10 cellular contexts compared by ENCODE assay signal in genomic region chr11:126265801-126266200, GRCh38. TPM values are rescaled to one million over a fixed set of nuclear protein-coding genes. Genes with fewer than 3 reads are reported as not detected.
DNase-seq lines count a peak whose midpoint lies in the region; ATAC-seq, FAIRE-seq and TF ChIP-seq lines count a peak whose summit lies in the region.
"Had no signal": no experiment of that assay in that cellular context is flagged by ENCODE, and none has a peak within 500 bp of the region (broad histone marks: within the 10 kb centered on the region; RNA-seq: fewer than 3 reads in every experiment).

No MANE protein-coding gene starts in this region.

- no peaks in the 10 kb centered on the region for H3K9me3 ChIP-seq in left lung
- H3K9me3 ChIP-seq: thoracic aorta had no signal

- H3K9me3 Mint-ChIP-seq in activated CD8-positive, alpha-beta T cell treated with anti-CD3 and anti-CD28 coated beads for 36 hours = no peaks in the 10 kb centered on the region
- H3K9me3 Mint-ChIP-seq in naive thymus-derived CD8-positive, alpha-beta T cell = no peaks in the 10 kb centered on the region
- H3K9me3 Mint-ChIP-seq: activated CD4-positive, alpha-beta memory T cell treated with anti-CD3 and anti-CD28 coated beads for 36 hours had no signal

- peaks cover 34% of the 10 kb centered on the region for H3K4me1 Mint-ChIP-seq in activated CD8-positive, alpha-beta T cell treated with anti-CD3 and anti-CD28 coated beads for 36 hours (ENCODE audit: low read depth)
- peaks cover 23 to 47% (median 37%) of the 10 kb centered on the region in 4 donors for H3K4me1 Mint-ChIP-seq in naive thymus-derived CD8-positive, alpha-beta T cell

- H3K36me3 ChIP-seq in left lung = peaks cover 0 to 65% of the 10 kb centered on the region in 2 donors

- FAIRE-seq in GM12892 (lab: Jason Lieb, UNC) = peak; percentile 82

- peak overlapping the region; percentile 5 for H3K4me3 Mint-ChIP-seq in activated CD8-positive, alpha-beta T cell treated with anti-CD3 and anti-CD28 coated beads for 36 hours
- peak overlapping the region in 4 of 10 donors; percentile 22 to 60 (median 46) for H3K4me3 Mint-ChIP-seq in naive thymus-derived CD8-positive, alpha-beta T cell
- H3K4me3 Mint-ChIP-seq: activated CD4-positive, alpha-beta memory T cell treated with anti-CD3 and anti-CD28 coated beads for 36 hours had no signal

- H3K27ac ChIP-seq in left lung = no peak overlapping the region
- H3K27ac ChIP-seq: thoracic aorta had no signal

- H3K27ac Mint-ChIP-seq in activated CD8-positive, alpha-beta T cell treated with anti-CD3 and anti-CD28 coated beads for 36 hours = peak overlapping the region; percentile 8
- peak overlapping the region in 9 of 10 donors; percentile 12 to 98 (median 60) for H3K27ac Mint-ChIP-seq in naive thymus-derived CD8-positive, alpha-beta T cell
- H3K27ac Mint-ChIP-seq: activated CD4-positive, alpha-beta memory T cell treated with anti-CD3 and anti-CD28 coated beads for 36 hours had no signal

- H3K4me3 ChIP-seq in left lung = no peak overlapping the region
- H3K4me3 ChIP-seq: thoracic aorta had no signal

- no peak for TF ChIP-seq CTCF in activated CD8-positive, alpha-beta T cell treated with anti-CD3 and anti-CD28 coated beads for 36 hours (IDR thresholded peaks at IDR 0.05)
- TF ChIP-seq CTCF in left lung (IDR thresholded peaks at IDR 0.05) = no peak

- peaks cover 58% of the 10 kb centered on the region for H3K36me3 Mint-ChIP-seq in activated CD8-positive, alpha-beta T cell treated with anti-CD3 and anti-CD28 coated beads for 36 hours (ENCODE audit: low read depth)
- H3K36me3 Mint-ChIP-seq in naive thymus-derived CD8-positive, alpha-beta T cell = peaks cover 0 to 61% (median 18%) of the 10 kb centered on the region in 3 donors

- H3K27me3 Mint-ChIP-seq in activated CD8-positive, alpha-beta T cell treated with anti-CD3 and anti-CD28 coated beads for 36 hours = no peaks in the 10 kb centered on the region
- H3K27me3 Mint-ChIP-seq in naive thymus-derived CD8-positive, alpha-beta T cell = peaks cover 0 to 1% (median 0%) of the 10 kb centered on the region in 5 donors
- H3K27me3 Mint-ChIP-seq: activated CD4-positive, alpha-beta memory T cell treated with anti-CD3 and anti-CD28 coated beads for 36 hours had no signal

- no peak for DNase-seq in GM12892 (ENCODE audit: insufficient read length)
- DNase-seq in activated CD8-positive, alpha-beta T cell treated with anti-CD3 and anti-CD28 coated beads for 36 hours = no peak
- no peak for DNase-seq in naive thymus-derived CD8-positive, alpha-beta T cell
- DNase-seq in left lung = no peak
- DNase-seq in Right ventricle myocardium inferior (ENCODE audit: missing footprints) = no peak
- no peak for DNase-seq in NCI-H748 treated with DMSO at 0.1 percent for 48 hours (lab: John Stamatoyannopoulos, UW)
- DNase-seq: activated CD4-positive, alpha-beta memory T cell treated with anti-CD3 and anti-CD28 coated beads for 36 hours; NCI-H345; stimulated activated CD4-positive, alpha-beta T cell treated with anti-CD3 and anti-CD28 coated beads, Interleukin-15, amount 100 ng/mL, for 24 hours had no signal

- POLR2A ChIA-PET in activated CD8-positive, alpha-beta T cell treated with anti-CD3 and anti-CD28 coated beads for 36 hours (lab: Charles Lee) = interaction anchor here (0.8 to 1.9 kb wide), 2 partner anchors 8 to 14 kb away, joined by 4 to 8 read pairs; no protein-coding TSS in a partner anchor
- POLR2A ChIA-PET in naive thymus-derived CD8-positive, alpha-beta T cell (lab: Charles Lee) = no interaction called here

- CTCF ChIA-PET in activated CD8-positive, alpha-beta T cell treated with anti-CD3 and anti-CD28 coated beads for 36 hours (lab: Charles Lee) = no interaction called here

- no peaks in the 10 kb centered on the region for H3K27me3 ChIP-seq in left lung

- intact Hi-C loops in activated CD8-positive, alpha-beta T cell treated with anti-CD3 and anti-CD28 coated beads for 36 hours (cut with micrococcal nuclease) = no loop called here
- intact Hi-C loops in left lung (cut with DNase I) (no loop called here), Right ventricle myocardium inferior (cut with DNase I) (loop anchor here (5.0 to 10.0 kb wide), 2 partner anchors 36 to 361 kb away; partner anchors contain the start of genes DCPS, DDX25 and PUS3)

- no peak for ATAC-seq in activated CD8-positive, alpha-beta T cell treated with anti-CD3 and anti-CD28 coated beads for 36 hours
- no peak for ATAC-seq in naive thymus-derived CD8-positive, alpha-beta T cell
- no peak for ATAC-seq in left lung
- ATAC-seq in Right ventricle myocardium inferior = no peak

- TF ChIP-seq POLR2A in GM12892 (IDR thresholded peaks at IDR 0.05; ENCODE audit: low read depth, low read length) = no peak; the same call in none of the 2 replicates

- peaks cover 3 to 27% of the 10 kb centered on the region in 2 donors for H3K4me1 ChIP-seq in left lung

RNA-seq across cellular contexts. Expression of gene SRPRA, which starts 2.9 kb away (rescaled TPM):
- polyA plus RNA-seq in GM12892 (2012; ENCODE audit: missing spikeins) = 74.4 TPM
- 100 to 1,000 TPM; 127 to 128 TPM for total RNA-seq in activated CD8-positive, alpha-beta T cell treated with anti-CD3 and anti-CD28 coated beads for 36 hours
- 100 to 1,000 TPM; 156 to 160 TPM for total RNA-seq in naive thymus-derived CD8-positive, alpha-beta T cell
- 100 to 1,000 TPM in 1 of 3 donors, 10 to 100 TPM in 2; 92.3 to 134 (median 95.7) TPM for polyA plus RNA-seq in naive thymus-derived CD8-positive, alpha-beta T cell
- 100 to 1,000 TPM; 129 to 154 TPM for total RNA-seq in left lung
- total RNA-seq in Right ventricle myocardium inferior = 64.5 TPM

RNA-seq across cellular contexts. Expression of gene FOXRED1, which starts 3.2 kb away (rescaled TPM):
- 30.1 TPM for polyA plus RNA-seq in GM12892 (2012; ENCODE audit: missing spikeins)
- total RNA-seq in activated CD8-positive, alpha-beta T cell treated with anti-CD3 and anti-CD28 coated beads for 36 hours = 10 to 100 TPM; 46.0 to 47.3 TPM
- 10 to 100 TPM; 35.5 to 44.2 TPM for total RNA-seq in naive thymus-derived CD8-positive, alpha-beta T cell
- polyA plus RNA-seq in naive thymus-derived CD8-positive, alpha-beta T cell = 10 to 100 TPM; 23.5 to 28.7 (median 28.3) TPM
- total RNA-seq in left lung (10 to 100 TPM; 19.6 to 24.2 TPM), Right ventricle myocardium inferior (31.6 TPM)

RNA-seq across cellular contexts. Expression of gene TIRAP, which starts 17.1 kb away (rescaled TPM):
- 4.3 TPM for polyA plus RNA-seq in GM12892 (2012; ENCODE audit: missing spikeins)
- 1 to 10 TPM; 4.6 to 4.9 TPM for total RNA-seq in activated CD8-positive, alpha-beta T cell treated with anti-CD3 and anti-CD28 coated beads for 36 hours
- total RNA-seq in naive thymus-derived CD8-positive, alpha-beta T cell = 10 to 100 TPM; 19.0 to 22.1 TPM
- polyA plus RNA-seq in naive thymus-derived CD8-positive, alpha-beta T cell = 10 to 100 TPM in 1 of 3 donors, 1 to 10 TPM in 2; 7.4 to 11.6 (median 8.3) TPM
- total RNA-seq in left lung (10 to 100 TPM in 1 of 2 donors, 1 to 10 TPM in 1; 8.5 to 15.4 TPM), Right ventricle myocardium inferior (6.5 TPM)

RNA-seq across cellular contexts. Expression of gene DCPS, which starts 38.1 kb away (rescaled TPM):
- polyA plus RNA-seq in GM12892 (2012; ENCODE audit: missing spikeins) = 41.4 TPM
- 10 to 100 TPM; 17.2 to 18.8 TPM for total RNA-seq in activated CD8-positive, alpha-beta T cell treated with anti-CD3 and anti-CD28 coated beads for 36 hours
- total RNA-seq in naive thymus-derived CD8-positive, alpha-beta T cell = 10 to 100 TPM; 13.9 to 17.4 TPM
- polyA plus RNA-seq in naive thymus-derived CD8-positive, alpha-beta T cell = 10 to 100 TPM; 36.7 to 47.2 (median 37.3) TPM
- 10 to 100 TPM; 16.4 to 18.0 TPM for total RNA-seq in left lung
- 10.8 TPM for total RNA-seq in Right ventricle myocardium inferior

RNA-seq across cellular contexts. Expression of gene FAM118B, which starts 54.2 kb away (rescaled TPM):
- 10.2 TPM for polyA plus RNA-seq in GM12892 (2012; ENCODE audit: missing spikeins)
- 1 to 10 TPM; 8.9 to 9.5 TPM for total RNA-seq in activated CD8-positive, alpha-beta T cell treated with anti-CD3 and anti-CD28 coated beads for 36 hours
- total RNA-seq in naive thymus-derived CD8-positive, alpha-beta T cell = 10 to 100 TPM in 1 of 2 experiments, 1 to 10 TPM in 1; 9.4 to 12.4 TPM
- polyA plus RNA-seq in naive thymus-derived CD8-positive, alpha-beta T cell = 10 to 100 TPM in 2 of 3 donors, 1 to 10 TPM in 1; 8.9 to 16.3 (median 13.7) TPM
- total RNA-seq in left lung (10 to 100 TPM; 23.7 to 27.8 TPM), Right ventricle myocardium inferior (25.6 TPM)
